Comparison of ENCODE assay signal across 21 cellular contexts in the genomic region with DNA sequence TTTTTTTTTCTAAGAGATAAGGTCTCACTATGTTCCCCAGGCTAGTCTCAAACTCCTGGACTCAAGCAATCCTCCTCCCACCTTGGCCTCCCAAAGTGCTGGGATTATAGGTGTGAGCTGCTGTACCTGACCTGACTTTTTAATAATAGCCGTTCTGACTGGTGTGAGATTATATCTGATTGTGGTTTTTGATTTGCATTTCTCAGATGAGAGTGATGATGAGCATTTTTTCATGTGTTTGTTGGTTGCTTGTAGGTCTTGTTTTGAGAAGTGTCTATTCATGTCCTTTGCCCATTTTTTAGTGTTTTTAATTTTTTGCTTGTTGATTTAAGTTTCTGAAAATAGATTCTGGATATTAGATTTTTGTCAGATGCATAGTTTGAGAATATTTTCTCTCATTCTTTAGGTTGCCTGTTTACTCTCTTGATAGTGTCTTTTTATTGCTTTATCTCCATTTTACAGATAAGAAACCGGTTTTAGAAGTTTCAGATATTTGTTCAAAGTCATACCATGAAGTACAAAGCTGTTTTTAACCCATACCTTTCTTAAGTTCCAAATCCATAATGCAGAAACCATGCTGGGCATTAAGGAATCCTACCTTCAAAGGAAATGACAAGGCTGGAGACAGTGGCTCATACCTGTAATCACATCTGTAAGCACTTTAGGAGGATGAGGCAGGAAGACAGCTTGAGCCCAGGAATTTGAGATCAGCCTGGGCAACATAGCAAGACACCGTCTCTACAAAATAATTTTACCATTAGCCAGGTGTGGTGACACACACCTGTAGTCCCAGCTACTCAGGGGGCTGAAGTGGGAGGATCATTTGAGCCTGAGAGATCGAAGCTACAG.
DNase-seq lines count a peak whose midpoint lies in the region; ATAC-seq and TF ChIP-seq lines count a peak whose summit lies in the region.
"Had no signal": no experiment of that assay in that cellular context is flagged by ENCODE, and none has a peak within 500 bp of the region (broad histone marks: within the 10 kb centered on the region; RNA-seq: fewer than 3 reads in every experiment).

No MANE protein-coding gene starts in this region.

- H3K27ac Mint-ChIP-seq in Caco-2 (ENCODE audit: unreplicated experiment) (peak overlapping the region; percentile 98), nephron (peak overlapping the region in 2 of 3 experiments; percentile 3 to 29)

- H3K9me3 ChIP-seq in Caco-2 = no peaks in the 10 kb centered on the region
- H3K9me3 ChIP-seq: BLaER1, MG63 had no signal

- no peak for TF ChIP-seq CTCF in Caco-2 (IDR thresholded peaks at IDR 0.05; ENCODE audit: insufficient read depth in 1 of 2, low read depth in 1 of 2, low read length in 1 of 2, severe bottlenecking in 1 of 2, unreplicated experiment in 1 of 2)
- no peak for TF ChIP-seq CTCF in nephron (IDR thresholded peaks at IDR 0.05; ENCODE audit: unreplicated experiment in 3 of 3)

- CTCF ChIA-PET in Caco-2 (lab: Charles Lee) = interaction anchor here (0.7 to 1.4 kb wide), 2 partner anchors 128 to 259 kb away, joined by 3 to 5 read pairs; no protein-coding TSS in a partner anchor

- BruUV-seq in Caco-2 (replicated peaks; lab: Mats Ljungman, UMichigan) = no TSS peak

- POLR2A ChIA-PET in Caco-2 (lab: Charles Lee) = interaction anchor here (0.6 to 0.7 kb wide), 4 partner anchors 19 to 69 kb away, joined by 3 to 6 read pairs (median 4); no protein-coding TSS in a partner anchor

- ATAC-seq in HG02938 (IDR thresholded peaks at IDR 0.05; ENCODE audit: unreplicated experiment) (no peak), GM19395 (IDR thresholded peaks at IDR 0.05; ENCODE audit: unreplicated experiment) (no peak)
- ATAC-seq: HCT116 had no signal

- no peak overlapping the region for H3K4me3 ChIP-seq in Caco-2 (ENCODE audit: low read depth, low read length)
- H3K4me3 ChIP-seq: BLaER1, MG63 had no signal

- H3K9me3 Mint-ChIP-seq in Caco-2 (ENCODE audit: unreplicated experiment) = peaks cover 20% of the 10 kb centered on the region
- H3K9me3 Mint-ChIP-seq in nephron = no peaks in the 10 kb centered on the region
- H3K9me3 Mint-ChIP-seq: CD8-positive, alpha-beta memory T cell had no signal

- H3K27me3 ChIP-seq in Caco-2 (replicated peaks; ENCODE audit: control insufficient read depth, insufficient read depth, low read length) = no peaks in the 10 kb centered on the region
- H3K27me3 ChIP-seq: BLaER1, MG63 had no signal

- H3K4me1 Mint-ChIP-seq in Caco-2 (ENCODE audit: low read depth, unreplicated experiment) (peaks cover 72% of the 10 kb centered on the region), nephron (peaks cover 52% of the 10 kb centered on the region)

- H3K4me3 Mint-ChIP-seq in Caco-2 (ENCODE audit: unreplicated experiment) (peak overlapping the region; percentile 68), nephron (no peak overlapping the region)
- H3K4me3 Mint-ChIP-seq: CD8-positive, alpha-beta memory T cell had no signal

- intact Hi-C loops in Caco-2 (cut with micrococcal nuclease; ENCODE audit: unreplicated experiment) = loop anchor here (1.0 to 10.0 kb wide), 4 partner anchors 32 to 226 kb away; no protein-coding TSS in a partner anchor

- no peaks in the 10 kb centered on the region for H3K36me3 ChIP-seq in Caco-2 (ENCODE audit: control insufficient read depth, insufficient read depth, low read length)
- H3K36me3 ChIP-seq: BLaER1, MG63 had no signal

- peaks cover 68% of the 10 kb centered on the region for H3K4me1 ChIP-seq in Caco-2
- H3K4me1 ChIP-seq: BLaER1 had no signal

- H3K27me3 Mint-ChIP-seq in Caco-2 (ENCODE audit: insufficient read depth, unreplicated experiment) = no peaks in the 10 kb centered on the region
- H3K27me3 Mint-ChIP-seq in nephron (ENCODE audit: low read depth) = no peaks in the 10 kb centered on the region
- H3K27me3 Mint-ChIP-seq: CD8-positive, alpha-beta memory T cell had no signal

- DNase-seq in Caco-2 = peak; percentile 68 to 80
- peak; percentile 36 for DNase-seq in HT-29 (ENCODE audit: low spot score)
- peak; percentile 34 for DNase-seq in NCI-H526 treated with DMSO at 0.1 percent for 48 hours (lab: John Stamatoyannopoulos, UW)
- no peak for DNase-seq in putamen (ENCODE audit: low spot score)
- DNase-seq in NCI-H1417 treated with DMSO at 0.1 percent for 48 hours (lab: John Stamatoyannopoulos, UW) = no peak
- DNase-seq: CD8-positive, alpha-beta memory T cell; GOT3; KBM-7; MG63; NCI-H1092; NCI-H146; NCI-H2029 treated with DMSO at 0.1 percent for 48 hours; NCI-H446 treated with DMSO at 0.1 percent for 48 hours; NCI-H774; RPMI8226; SHP77 treated with DMSO at 0.1 percent for 48 hours had no signal

- peaks cover 24% of the 10 kb centered on the region for H3K36me3 Mint-ChIP-seq in Caco-2 (ENCODE audit: insufficient read depth, unreplicated experiment)
- peaks cover 4% of the 10 kb centered on the region for H3K36me3 Mint-ChIP-seq in nephron (ENCODE audit: low read depth)

Comparison
In these comparisons a context has a peak if more than half of its experiments do, and no peak if none do; other contexts are left out.
1. DNase-seq: peak in Caco-2 (2 of 2), HT-29 (single experiment) and NCI-H526 treated with DMSO at 0.1 percent for 48 hours (single experiment); none in putamen (single experiment) and NCI-H1417 treated with DMSO at 0.1 percent for 48 hours (single experiment).